8 cellular contexts compared by ENCODE assay signal in the genomic region with DNA sequence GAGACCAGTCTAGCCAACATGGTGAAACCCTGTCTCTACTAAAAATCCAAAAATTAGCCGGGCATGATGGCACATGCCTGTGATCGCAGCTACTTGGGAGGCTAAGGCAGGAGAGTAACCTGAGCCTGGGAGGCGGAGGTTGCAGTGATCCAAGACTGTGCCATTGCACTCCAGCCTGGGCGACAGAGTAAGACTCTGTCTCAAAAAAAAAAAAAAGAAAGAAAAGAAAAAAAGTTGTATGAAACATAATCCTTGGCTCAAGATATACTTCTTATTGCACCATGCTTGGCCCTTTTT. TPM values are rescaled to one million over a fixed set of nuclear protein-coding genes. Genes with fewer than 3 reads are reported as not detected.
A peak's percentile ranks its signal among the peaks of the same experiment; 100 is the strongest.
DNase-seq lines count a peak whose midpoint lies in the region; ATAC-seq and TF ChIP-seq lines count a peak whose summit lies in the region.
"Not testable (repeated sequence)": the region's sequence is repeated elsewhere in the genome, so short reads cannot be mapped to it uniquely, and the experiment has no call there.

No MANE protein-coding gene starts in this region.

- peak overlapping the region; percentile 91 for H3K27ac Mint-ChIP-seq in CD8-positive, alpha-beta T cell
- H3K27ac Mint-ChIP-seq in osteocyte (ENCODE audit: unreplicated experiment) = peak overlapping the region; percentile 99

- peak overlapping the region; percentile 62 for H3K27ac ChIP-seq in CD8-positive, alpha-beta T cell (ENCODE audit: low read depth, low read length)
- 0 out of 2 replicates have a peak overlapping the region, but pooled peaks have one; percentile 16 for H3K27ac ChIP-seq in SK-N-MC
- H3K27ac ChIP-seq in brain microvascular endothelial cell = peak overlapping the region; percentile 94
- peak overlapping the region; percentile 100 for H3K27ac ChIP-seq in fibroblast of lung (ENCODE audit: insufficient read depth, low read length)
- peak overlapping the region in 3 of 4 donors; percentile 2 to 55 (median 2) for H3K27ac ChIP-seq in upper lobe of left lung

- not testable (repeated sequence) for H3K9me2 ChIP-seq in Loucy (replicated peaks; ENCODE audit: low read depth, low read length)

- not testable (repeated sequence) for H3K27me3 ChIP-seq in CD8-positive, alpha-beta T cell (ENCODE audit: insufficient read depth, low read length); Loucy (ENCODE audit: insufficient read depth, low read length, poor library complexity, severe bottlenecking); brain microvascular endothelial cell (replicated peaks); fibroblast of lung (ENCODE audit: control insufficient read depth, insufficient read depth, low read length); upper lobe of left lung

- not testable (repeated sequence) for H3K9me3 ChIP-seq in CD8-positive, alpha-beta T cell (ENCODE audit: low read length); Loucy (ENCODE audit: insufficient read depth, low read depth, low read length); SK-N-MC (ENCODE audit: low read depth, low read length); fibroblast of lung (ENCODE audit: control insufficient read depth, insufficient read depth, low read depth, low read length); upper lobe of left lung

- H3K4me2 ChIP-seq in Loucy (ENCODE audit: low read depth, low read length, poor library complexity, severe bottlenecking) = peak overlapping the region; percentile 59
- H3K4me2 ChIP-seq in fibroblast of lung (ENCODE audit: extremely low read depth, insufficient read depth, low read length) = not testable (repeated sequence)

- POLR2A ChIA-PET in CD8-positive, alpha-beta T cell (lab: Charles Lee) = interaction anchor here (2.6 kb wide), 1 partner anchor 27 kb away, joined by 19 read pairs; no protein-coding TSS in a partner anchor

- CTCF ChIA-PET in CD8-positive, alpha-beta T cell (lab: Charles Lee) = interaction anchor here (1.5 to 4.7 kb wide), 2 partner anchors 27 to 174 kb away, joined by 3 to 22 read pairs; no protein-coding TSS in a partner anchor

- in situ Hi-C loops in brain microvascular endothelial cell (cut with HindIII; ENCODE audit: low pct_ligation_motif_present, low sequenced_read_pairs) = not testable (repeated sequence)

- not testable (repeated sequence) for H3K9me3 Mint-ChIP-seq in CD8-positive, alpha-beta T cell; activated T-cell treated with anti-CD3 and anti-CD28 coated beads, Interleukin-2, amount 50 U/mL, for 4 hours; osteocyte (ENCODE audit: unreplicated experiment)

- H3K4me1 Mint-ChIP-seq in CD8-positive, alpha-beta T cell (ENCODE audit: low read depth) = peaks cover 57% of the 10 kb centered on the region
- H3K4me1 Mint-ChIP-seq in activated T-cell treated with anti-CD3 and anti-CD28 coated beads, Interleukin-2, amount 50 U/mL, for 4 hours (ENCODE audit: low read depth) = peaks cover 48% of the 10 kb centered on the region
- peaks cover 46% of the 10 kb centered on the region for H3K4me1 Mint-ChIP-seq in osteocyte (ENCODE audit: unreplicated experiment)

- peaks cover 54% of the 10 kb centered on the region for H3K4me1 ChIP-seq in CD8-positive, alpha-beta T cell (ENCODE audit: insufficient read depth, low read length)
- H3K4me1 ChIP-seq in Loucy (ENCODE audit: insufficient read depth, low read length, poor library complexity, severe bottlenecking) = peaks cover 44% of the 10 kb centered on the region
- peaks cover 20% of the 10 kb centered on the region for H3K4me1 ChIP-seq in fibroblast of lung (ENCODE audit: control insufficient read depth, extremely low read depth, insufficient read depth, low read length)
- H3K4me1 ChIP-seq in upper lobe of left lung = not testable (repeated sequence)

- peaks cover 19% of the 10 kb centered on the region for H3F3A ChIP-seq in Loucy (ENCODE audit: low read depth)

- not testable (repeated sequence) for H3K79me2 ChIP-seq in Loucy (ENCODE audit: insufficient read depth, low read length); fibroblast of lung (ENCODE audit: control insufficient read depth, insufficient read depth, low read length)

- H3K27me3 Mint-ChIP-seq in CD8-positive, alpha-beta T cell (ENCODE audit: low read depth); activated T-cell treated with anti-CD3 and anti-CD28 coated beads, Interleukin-2, amount 50 U/mL, for 4 hours (ENCODE audit: low read depth); osteocyte (ENCODE audit: unreplicated experiment): not testable (repeated sequence)

- not testable (repeated sequence) for DNase-seq in CD8-positive, alpha-beta T cell; SK-N-MC (ENCODE audit: low read depth, low spot score); activated T-cell treated with anti-CD3 and anti-CD28 coated beads, Interleukin-2, amount 50 U/mL, for 4 hours; brain microvascular endothelial cell; fibroblast of lung (ENCODE audit: low read depth in 2 of 2); osteocyte (ENCODE audit: extremely low spot score, unreplicated experiment); upper lobe of left lung

- not testable (repeated sequence) for TF ChIP-seq EP300 in upper lobe of left lung (IDR thresholded peaks at IDR 0.05)

- intact Hi-C loops in CD8-positive, alpha-beta T cell (cut with DNase I, micrococcal nuclease) = not testable (repeated sequence)

- H3K9ac ChIP-seq in Loucy (ENCODE audit: low read depth, low read length, poor library complexity, severe bottlenecking) = peak overlapping the region; percentile 71
- H3K9ac ChIP-seq in SK-N-MC (ENCODE audit: insufficient read length); fibroblast of lung (ENCODE audit: insufficient read depth, low read length): not testable (repeated sequence)

- not testable (repeated sequence) for ATAC-seq in CD8-positive, alpha-beta T cell; activated T-cell treated with anti-CD3 and anti-CD28 coated beads, Interleukin-2, amount 50 U/mL, for 4 hours; upper lobe of left lung (ENCODE audit: low FRiP score in 2 of 2)

- peaks cover 15% of the 10 kb centered on the region for H3K36me3 Mint-ChIP-seq in CD8-positive, alpha-beta T cell
- not testable (repeated sequence) for H3K36me3 Mint-ChIP-seq in activated T-cell treated with anti-CD3 and anti-CD28 coated beads, Interleukin-2, amount 50 U/mL, for 4 hours (ENCODE audit: insufficient read depth); osteocyte (ENCODE audit: unreplicated experiment)

- H2AFZ ChIP-seq in Loucy (ENCODE audit: low read length) = peak overlapping the region; percentile 54; the same call in 1 of the 2 replicates
- H2AFZ ChIP-seq in fibroblast of lung (ENCODE audit: low read length) = not testable (repeated sequence)

- H3K36me3 ChIP-seq in CD8-positive, alpha-beta T cell (ENCODE audit: insufficient read depth, low read length); Loucy (ENCODE audit: insufficient read depth, low read length); SK-N-MC (ENCODE audit: insufficient read depth, low read length); brain microvascular endothelial cell (replicated peaks); fibroblast of lung (ENCODE audit: control insufficient read depth, insufficient read depth, low read length); upper lobe of left lung: not testable (repeated sequence)

- peak overlapping the region; percentile 11 for H3K4me3 ChIP-seq in CD8-positive, alpha-beta T cell (ENCODE audit: low read depth, low read length)
- peak overlapping the region; percentile 63 for H3K4me3 ChIP-seq in Loucy (ENCODE audit: low read length, poor library complexity, severe bottlenecking)
- H3K4me3 ChIP-seq in SK-N-MC; brain microvascular endothelial cell (ENCODE audit: low read depth, low read length); fibroblast of lung (replicated peaks in 1 of 4; ENCODE audit: control extremely low read depth in 1 of 4, insufficient read depth in 1 of 4, low read depth in 3 of 4, low read length in 4 of 4); upper lobe of left lung: not testable (repeated sequence)

- H4K20me1 ChIP-seq in Loucy (ENCODE audit: insufficient read depth, low read length, poor library complexity, severe bottlenecking); fibroblast of lung (ENCODE audit: control insufficient read depth, extremely low read depth, insufficient read depth, low read length): not testable (repeated sequence)

- WGBS in upper lobe of left lung, 2 donors = 83 to 87% methylated on average over 4 of the region's 4 CpGs

- H3K4me3 Mint-ChIP-seq in CD8-positive, alpha-beta T cell = peak overlapping the region; percentile 64
- H3K4me3 Mint-ChIP-seq in activated T-cell treated with anti-CD3 and anti-CD28 coated beads, Interleukin-2, amount 50 U/mL, for 4 hours = peak overlapping the region; percentile 50
- not testable (repeated sequence) for H3K4me3 Mint-ChIP-seq in osteocyte (ENCODE audit: unreplicated experiment)

- not testable (repeated sequence) for TF ChIP-seq CTCF in CD8-positive, alpha-beta T cell (IDR thresholded peaks at IDR 0.05); Loucy (conservative IDR thresholded peaks at IDR 0.05; ENCODE audit: low read length); brain microvascular endothelial cell (IDR thresholded peaks at IDR 0.05; ENCODE audit: low read depth, low read length, missing control alignments); fibroblast of lung (conservative IDR thresholded peaks at IDR 0.05 in 1 of 2, IDR thresholded peaks at IDR 0.05 in 1 of 2; ENCODE audit: low read depth in 1 of 2, low read length in 2 of 2); osteocyte (IDR thresholded peaks at IDR 0.05); upper lobe of left lung (IDR thresholded peaks at IDR 0.05)

- not testable (repeated sequence) for TF ChIP-seq POLR2A in upper lobe of left lung (IDR thresholded peaks at IDR 0.05)

RNA-seq across cellular contexts. Expression of a gene that starts 19.1 kb away (rescaled TPM):
- 1 to 10 TPM; 3.5 to 4.1 TPM for total RNA-seq in CD8-positive, alpha-beta T cell
- total RNA-seq in activated T-cell treated with anti-CD3 and anti-CD28 coated beads, Interleukin-2, amount 50 U/mL, for 4 hours = 1 to 10 TPM in 2 of 3 donors, under 1 TPM in 1; 0.30 to 2.2 (median 1.4) TPM
- total RNA-seq in fibroblast of lung = 4.4 and 9.1 TPM in 2 replicates
- polyA plus RNA-seq in fibroblast of lung = 2.1 and 3.2 TPM in 2 replicates
- polyA plus RNA-seq in fibroblast of lung (2012) = 2.6 and 3.0 TPM in 2 replicates
- 0.85 and 7.5 TPM in 2 replicates for polyA minus RNA-seq in fibroblast of lung (ENCODE audit: low replicate concordance)
- total RNA-seq in osteocyte = 8.0 and 10.4 TPM in 2 replicates
- total RNA-seq in upper lobe of left lung = 1 to 10 TPM; 1.5 to 4.8 (median 2.8) TPM

Comparison
In these comparisons a context has a peak if more than half of its experiments do, and no peak if none do; other contexts are left out.
1. H3K27ac ChIP-seq: peak in every context shown above with its lines; median percentile 100 in fibroblast of lung; 94 in brain microvascular endothelial cell; 62 in CD8-positive, alpha-beta T cell; 16 in SK-N-MC; 2 in upper lobe of left lung.